Comparison of ENCODE assay signal across 8 cellular contexts in the genomic region with DNA sequence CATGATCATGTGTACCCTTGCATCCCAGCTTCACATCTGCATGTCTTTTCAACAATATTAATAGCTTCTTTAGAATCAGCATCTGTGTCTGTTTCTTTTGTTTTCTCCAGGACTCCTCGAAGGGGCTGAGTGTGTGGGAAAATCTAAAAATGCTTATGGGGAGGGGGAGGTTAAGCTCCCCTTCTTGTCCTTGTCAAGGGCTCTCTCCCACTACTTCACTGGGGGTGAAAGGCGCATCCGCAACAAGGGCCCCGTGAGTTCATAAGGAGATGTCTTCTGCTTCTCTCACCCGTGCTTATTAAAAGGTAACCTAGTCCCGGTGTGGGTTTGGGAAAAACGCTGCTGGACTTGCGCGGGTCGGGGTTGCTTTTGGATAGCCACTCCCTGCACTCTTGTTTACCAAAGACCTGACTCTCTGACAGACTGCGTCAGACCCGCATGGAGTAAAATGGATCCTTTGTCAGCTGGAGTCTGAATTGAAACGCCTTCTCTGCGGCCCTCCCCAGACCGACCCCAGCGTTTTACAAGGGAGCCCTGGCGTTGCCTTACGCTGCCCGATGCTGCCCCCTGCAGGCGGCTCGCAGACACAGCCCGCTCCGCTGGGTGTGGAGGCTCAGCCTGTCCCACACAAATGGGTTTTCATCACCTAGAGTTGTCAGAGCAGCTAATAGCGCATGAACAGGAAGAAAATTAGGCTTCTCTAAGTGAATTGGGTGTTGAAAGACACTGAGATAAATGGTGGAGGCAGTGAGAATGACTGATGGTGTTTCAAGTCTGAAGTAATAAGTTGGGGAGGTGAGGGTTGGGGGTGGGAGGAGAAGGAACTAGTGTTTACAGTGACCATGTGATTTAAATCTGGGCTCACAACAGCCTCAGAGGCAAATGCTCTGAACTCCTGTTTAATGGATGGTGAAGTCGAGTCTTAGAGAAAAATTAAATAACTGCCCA. TPM values are rescaled to one million over a fixed set of nuclear protein-coding genes. Genes with fewer than 3 reads are reported as not detected.
DNase-seq lines count a peak whose midpoint lies in the region; ATAC-seq, FAIRE-seq and TF ChIP-seq lines count a peak whose summit lies in the region.

No MANE protein-coding gene starts in this region.

- intact Hi-C loops in A673 (cut with micrococcal nuclease; ENCODE audit: unreplicated experiment) (loop anchor here (1.0 to 5.0 kb wide), 4 partner anchors 58 to 610 kb away; no protein-coding TSS in a partner anchor), kidney (cut with DNase I) (loop anchor here (10.0 kb wide), 1 partner anchor 58 kb away; a partner anchor contains a TSS)

- POLR2A ChIA-PET in A673 (lab: Charles Lee; ENCODE audit: low non-redundant PET) = no interaction called here

- H3K9ac ChIP-seq in kidney (ENCODE audit: low read length in 2 of 2) = peak overlapping the region in 1 of 2 donors; percentile 69

- no peaks in the 10 kb centered on the region for H3K27me3 ChIP-seq in A673 (replicated peaks; ENCODE audit: insufficient read depth, low read depth, low read length, poor library complexity)

- no peaks in the 10 kb centered on the region for H3K9me3 ChIP-seq in A673 (ENCODE audit: low read depth, low read length, poor library complexity, severe bottlenecking)
- H3K9me3 ChIP-seq in kidney (ENCODE audit: control insufficient read depth in 1 of 2, low read length in 2 of 2) = no peaks in the 10 kb centered on the region

- H3K36me3 ChIP-seq in A673 (ENCODE audit: insufficient read depth, low read length, poor library complexity, severe bottlenecking) (no peaks in the 10 kb centered on the region), kidney (ENCODE audit: control insufficient read depth in 1 of 2, insufficient read depth in 2 of 2, low read length in 2 of 2) (no peaks in the 10 kb centered on the region)

- ATAC-seq in GM18861 (IDR thresholded peaks at IDR 0.05; ENCODE audit: unreplicated experiment) (peak; percentile 43), HG03139 (IDR thresholded peaks at IDR 0.05; ENCODE audit: unreplicated experiment) (peak; percentile 84)

- BruUV-seq in A673 (replicated peaks; lab: Mats Ljungman, UMichigan) = no TSS peak

- FAIRE-seq in kidney (lab: Jason Lieb, UNC) = no peak

- CTCF ChIA-PET in A673 (lab: Charles Lee) = interaction anchor here (0.6 to 4.8 kb wide), 8 partner anchors 14 to 260 kb away, joined by 3 to 39 read pairs (median 4); a partner anchor contains a TSS

- DNase-seq in A673 (ENCODE audit: low spot score) = peak; percentile 91
- peak; percentile 86 for DNase-seq in NCI-H2196 treated with DMSO at 0.1 percent for 48 hours (lab: John Stamatoyannopoulos, UW; ENCODE audit: unreplicated experiment)
- DNase-seq in activated CD4-positive, CD25-positive, alpha-beta regulatory T cell (lab: John Stamatoyannopoulos, UW) = peak; percentile 69 to 87 (median 82)
- peak in 60 of 61 donors; percentile 26 to 94 (median 83) for DNase-seq in caudate nucleus (lab: John Stamatoyannopoulos, UW)
- peak; percentile 93 for DNase-seq in kidney
- peak; percentile 81 to 90 for DNase-seq in stimulated activated CD4-positive, alpha-beta T cell treated with anti-CD3 and anti-CD28 coated beads, Interleukin-15, amount 100 ng/mL, for 48 hours (ENCODE audit: low read depth in 2 of 2)

- no peak overlapping the region for H3K4me3 ChIP-seq in A673 (ENCODE audit: low read depth, low read length, poor library complexity, severe bottlenecking)
- H3K4me3 ChIP-seq in kidney (ENCODE audit: low read length in 2 of 2) = peak overlapping the region; percentile 35 to 64

- H3K27ac ChIP-seq in A673 (ENCODE audit: low read depth, low read length, poor library complexity, severe bottlenecking) (no peak overlapping the region), caudate nucleus (ENCODE audit: low read depth, low read length) (peak overlapping the region; percentile 74), kidney (ENCODE audit: low read depth in 2 of 2, low read length in 2 of 2) (no peak overlapping the region)

- H3K4me1 ChIP-seq in A673 (ENCODE audit: insufficient read depth, low read length, poor library complexity, severe bottlenecking) = peaks cover 16% of the 10 kb centered on the region
- peaks cover 0 to 7% of the 10 kb centered on the region in 2 donors for H3K4me1 ChIP-seq in kidney (ENCODE audit: control insufficient read depth in 1 of 2, insufficient read depth in 1 of 2, low read depth in 1 of 2, low read length in 2 of 2)

- TF ChIP-seq CTCF in A673 (conservative IDR thresholded peaks at IDR 0.05; ENCODE audit: low read depth, low read length) (peak; percentile 99), kidney (IDR thresholded peaks at IDR 0.05; ENCODE audit: borderline replicate concordance, extremely low read depth, insufficient read depth) (peak; percentile 98)

RNA-seq across cellular contexts. Expression of a gene that starts 53.9 kb away (rescaled TPM):
- total RNA-seq in A673 (2021) (25.5 and 28.2 TPM in 2 replicates), kidney (11.0 TPM)
- 3.9 TPM for polyA plus RNA-seq in kidney (ENCODE audit: insufficient read depth, low read depth, low replicate concordance)
